8 cellular contexts compared by ENCODE assay signal in genomic region chr3:9749663-9750555, GRCh38. TPM values are rescaled to one million over a fixed set of nuclear protein-coding genes. Genes with fewer than 3 reads are reported as not detected.
DNase-seq lines count a peak whose midpoint lies in the region; ATAC-seq and TF ChIP-seq lines count a peak whose summit lies in the region.

TSS of gene OGG1 (plus strand) at chr3:9749952. CDS start at chr3:9750287, 335 bp downstream.

- no peaks in the 10 kb centered on the region for H3K9me3 Mint-ChIP-seq in T-helper 1 cell treated with Interleukin-12 subunit alpha and Interleukin-12 subunit beta and Interleukin-4 antibody, amounts not matched to agents 30 μg/mL and 1 μg/mL, for 36 hours

- TF ChIP-seq CTCF in GM13977 (IDR thresholded peaks at IDR 0.05; ENCODE audit: extremely low read depth, insufficient read depth, missing control alignments) (no peak), left ventricle myocardium inferior (IDR thresholded peaks at IDR 0.05; ENCODE audit: borderline replicate concordance) (no peak), prostate gland (IDR thresholded peaks at IDR 0.05) (peak in 2 of 4 experiments; percentile 23 to 36)

- H3K36me3 ChIP-seq in left ventricle myocardium inferior (peaks cover 68% of the 10 kb centered on the region), prostate gland (peaks cover 8 to 14% of the 10 kb centered on the region in 2 donors), urinary bladder (ENCODE audit: insufficient read depth) (no peaks in the 10 kb centered on the region)

- H3K36me3 Mint-ChIP-seq in T-helper 1 cell treated with Interleukin-12 subunit alpha and Interleukin-12 subunit beta and Interleukin-4 antibody, amounts not matched to agents 30 μg/mL and 1 μg/mL, for 36 hours (ENCODE audit: low read depth): peaks cover 47% of the 10 kb centered on the region

- H3K4me3 Mint-ChIP-seq in T-helper 1 cell treated with Interleukin-12 subunit alpha and Interleukin-12 subunit beta and Interleukin-4 antibody, amounts not matched to agents 30 μg/mL and 1 μg/mL, for 36 hours: peak within 1 kb of the TSS; percentile 94

- DNase-seq in GM13977 (ENCODE audit: low spot score) (peak; percentile 97), NCI-H1694 (lab: John Stamatoyannopoulos, UW) (peak; percentile 79), amniotic stem cell (lab: John Stamatoyannopoulos, UW) (peak; percentile 98), left ventricle myocardium inferior (peak; percentile 98), prostate gland (ENCODE audit: low spot score) (peak; percentile 99)

- H3K4me1 Mint-ChIP-seq in T-helper 1 cell treated with Interleukin-12 subunit alpha and Interleukin-12 subunit beta and Interleukin-4 antibody, amounts not matched to agents 30 μg/mL and 1 μg/mL, for 36 hours (ENCODE audit: low read depth): peaks cover 44% of the 10 kb centered on the region

- peak within 1 kb of the TSS; percentile 82 for H3K4me3 ChIP-seq in left ventricle myocardium inferior
- H3K4me3 ChIP-seq in prostate gland: peak within 1 kb of the TSS; percentile 48 to 55
- H3K4me3 ChIP-seq in urinary bladder (ENCODE audit: low read depth, low read length): peak within 1 kb of the TSS; percentile 39

- WGBS in prostate gland: under 1% methylated on average over 55 of the region's 58 CpGs
- under 1% methylated on average over 58 of the region's 58 CpGs for WGBS in urinary bladder

- intact Hi-C loops in left ventricle myocardium inferior (cut with micrococcal nuclease) (no loop called here), prostate gland (cut with DNase I) (loop anchor here (1.0 kb wide), 1 partner anchor 42 kb away; the partner anchor contains the start of gene TADA3)

- in situ Hi-C loops in GM13977 (cut with MboI; ENCODE audit: low pct_unique_long_range_greater_than_20kb, low sequenced_read_pairs, unreplicated experiment): no loop called here

- peak within 1 kb of the TSS; percentile 97 for H3K27ac Mint-ChIP-seq in T-helper 1 cell treated with Interleukin-12 subunit alpha and Interleukin-12 subunit beta and Interleukin-4 antibody, amounts not matched to agents 30 μg/mL and 1 μg/mL, for 36 hours

- H3K27ac ChIP-seq in left ventricle myocardium inferior (replicated peaks) (peak within 1 kb of the TSS; percentile 94), prostate gland (peak within 1 kb of the TSS; percentile 92 to 93), urinary bladder (ENCODE audit: low read depth) (peak within 1 kb of the TSS; percentile 58)

- H3K27me3 ChIP-seq in left ventricle myocardium inferior (ENCODE audit: low read depth) (no peaks in the 10 kb centered on the region), prostate gland (replicated peaks; ENCODE audit: insufficient read depth) (no peaks in the 10 kb centered on the region)

- H3K27me3 Mint-ChIP-seq in T-helper 1 cell treated with Interleukin-12 subunit alpha and Interleukin-12 subunit beta and Interleukin-4 antibody, amounts not matched to agents 30 μg/mL and 1 μg/mL, for 36 hours (ENCODE audit: low read depth): no peaks in the 10 kb centered on the region

- peak; percentile 46 for TF ChIP-seq POLR2A in prostate gland (IDR thresholded peaks at IDR 0.05)

- H3K9me3 ChIP-seq in left ventricle myocardium inferior (replicated peaks): no peaks in the 10 kb centered on the region
- H3K9me3 ChIP-seq in prostate gland: no peaks in the 10 kb centered on the region

- peaks cover 34% of the 10 kb centered on the region for H3K4me1 ChIP-seq in left ventricle myocardium inferior
- H3K4me1 ChIP-seq in prostate gland (replicated peaks): no peaks in the 10 kb centered on the region
- H3K4me1 ChIP-seq in urinary bladder (ENCODE audit: insufficient read depth): no peaks in the 10 kb centered on the region

- ATAC-seq in HG02884 (IDR thresholded peaks at IDR 0.05; ENCODE audit: unreplicated experiment): peak; percentile 94

RNA-seq across cellular contexts. Expression of gene OGG1, which starts in this region (rescaled TPM):
- total RNA-seq in left ventricle myocardium inferior (9.2 TPM), prostate gland (10 to 100 TPM; 22.6 to 38.2 TPM), urinary bladder (32.1 TPM)
- 23.7 TPM for polyA plus RNA-seq in urinary bladder

Comparison
In these comparisons a context has a peak if more than half of its experiments do, and no peak if none do; other contexts are left out.
1. Peak in every context shown above with its lines: DNase-seq, ATAC-seq, H3K4me3 ChIP-seq and H3K27ac ChIP-seq.